In the genomic region with DNA sequence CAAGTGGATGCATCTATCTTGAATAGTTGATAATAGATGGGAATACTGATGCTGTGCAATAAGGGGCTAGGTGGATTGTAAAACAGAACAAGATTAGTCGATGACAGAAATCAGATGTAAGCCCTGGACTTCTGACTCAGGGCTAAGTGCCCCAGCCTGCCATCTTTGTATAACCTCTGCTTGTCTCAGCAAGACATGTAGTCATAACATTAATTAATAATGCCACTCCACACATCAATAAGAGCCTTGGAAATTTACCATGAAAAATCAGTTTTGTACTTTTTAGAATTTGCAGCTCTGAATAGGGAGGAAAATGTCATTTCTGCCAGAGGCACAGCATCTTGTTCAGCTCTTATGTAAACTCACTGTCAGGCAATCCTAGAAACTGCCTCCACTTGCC, we compare ENCODE assay signal across 3 cellular contexts.
"Had no signal": no experiment of that assay in that cellular context is flagged by ENCODE, and none has a peak within 500 bp of the region (broad histone marks: within the 10 kb centered on the region; RNA-seq: fewer than 3 reads in every experiment).

No MANE protein-coding gene starts in this region.

- DNase-seq: GDM1, GF-D8 had no signal

- ATAC-seq: GM12878 had no signal

- H3K4me3 ChIP-seq: GM12878 had no signal
